ENCODE assay signal across 22 cellular contexts in the genomic region with DNA sequence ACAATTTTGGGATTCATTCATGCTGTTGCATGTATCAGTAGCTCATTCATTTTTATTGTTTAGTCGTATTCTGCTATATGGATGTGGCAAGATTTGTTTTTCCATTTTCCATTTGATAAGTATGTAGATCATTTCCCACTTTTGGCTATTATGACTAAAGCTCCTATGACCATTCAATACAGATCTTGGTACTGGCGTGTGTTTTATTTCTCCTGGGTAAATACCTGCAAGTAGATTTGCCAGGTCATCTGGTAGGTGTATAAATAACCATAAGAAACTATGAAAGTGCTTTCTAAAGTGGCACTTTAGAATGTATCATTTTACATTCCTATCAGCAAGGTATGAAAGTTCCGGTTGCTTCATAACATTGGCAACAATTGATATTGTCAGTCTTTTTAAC.
"Had no signal": no experiment of that assay in that cellular context is flagged by ENCODE, and none has a peak within 500 bp of the region (broad histone marks: within the 10 kb centered on the region; RNA-seq: fewer than 3 reads in every experiment).

No MANE protein-coding gene starts in this region.

- H3K4me1 ChIP-seq: breast epithelium, parathyroid adenoma, spleen, testis, uterus had no signal

- DNase-seq: activated CD4-positive, alpha-beta T cell treated with anti-CD3 and anti-CD28 coated beads for 36 hours; activated CD4-positive, CD25-positive, alpha-beta regulatory T cell; activated effector memory CD4-positive, alpha-beta T cell treated with anti-CD3 and anti-CD28 coated beads, Interleukin-2, amount 50 U/mL, for 16 hours; activated naive CD4-positive, alpha-beta T cell treated with anti-CD3 and anti-CD28 coated beads for 36 hours; activated T-cell treated with anti-CD3 and anti-CD28 coated beads for 4 hours; amniotic stem cell; effector CD4-positive, alpha-beta T cell; esophagus squamous epithelium; left ventricle myocardium superior; naive B cell; spleen; stimulated activated naive CD4-positive, alpha-beta T cell treated with Interleukin-2 at 50 U/mL for 16 hours; testis; transverse colon; uterus had no signal

- H3K27ac Mint-ChIP-seq: activated CD4-positive, alpha-beta T cell treated with anti-CD3 and anti-CD28 coated beads for 36 hours; activated naive CD4-positive, alpha-beta T cell treated with anti-CD3 and anti-CD28 coated beads for 36 hours; dendritic cell treated with granulocyte-macrophage colony-stimulating factor and Interleukin-4, amounts not matched to agents 40 ng/mL and 50 ng/mL, for 4 days; mesothelial cell of epicardium had no signal

- H3K27ac ChIP-seq: breast epithelium, epithelial cell of prostate, esophagus squamous epithelium, parathyroid adenoma, spleen, testis, uterus had no signal

- H3K36me3 Mint-ChIP-seq: mesothelial cell of epicardium, naive B cell had no signal

- H3K9me3 Mint-ChIP-seq: activated naive CD4-positive, alpha-beta T cell treated with anti-CD3 and anti-CD28 coated beads for 36 hours; central memory CD8-positive, alpha-beta T cell; dendritic cell treated with granulocyte-macrophage colony-stimulating factor and Interleukin-4, amounts not matched to agents 40 ng/mL and 50 ng/mL, for 4 days had no signal

- H3K9me3 ChIP-seq: breast epithelium, esophagus squamous epithelium, right atrium auricular region, spleen, testis, transverse colon, uterus had no signal

- ATAC-seq: activated CD4-positive, alpha-beta T cell treated with anti-CD3 and anti-CD28 coated beads for 36 hours; left ventricle myocardium superior had no signal

- H3K4me3 ChIP-seq: breast epithelium, esophagus squamous epithelium, right atrium auricular region, spleen, testis, transverse colon, uterus had no signal

- H3K4me3 Mint-ChIP-seq: activated CD4-positive, alpha-beta T cell treated with anti-CD3 and anti-CD28 coated beads for 36 hours; activated naive CD4-positive, alpha-beta T cell treated with anti-CD3 and anti-CD28 coated beads for 36 hours; central memory CD8-positive, alpha-beta T cell; dendritic cell treated with granulocyte-macrophage colony-stimulating factor and Interleukin-4, amounts not matched to agents 40 ng/mL and 50 ng/mL, for 4 days; mesothelial cell of epicardium; naive B cell had no signal

- H3K27me3 ChIP-seq: breast epithelium, esophagus squamous epithelium, right atrium auricular region, spleen, testis, transverse colon, uterus had no signal

- H3K36me3 ChIP-seq: breast epithelium, esophagus squamous epithelium, right atrium auricular region, spleen, transverse colon, uterus had no signal

- H3K4me1 Mint-ChIP-seq: mesothelial cell of epicardium, naive B cell had no signal

- H3K27me3 Mint-ChIP-seq: activated CD4-positive, alpha-beta T cell treated with anti-CD3 and anti-CD28 coated beads for 36 hours; central memory CD8-positive, alpha-beta T cell; naive B cell had no signal
